Comparison of ENCODE assay signal across 9 cellular contexts in the genomic region with DNA sequence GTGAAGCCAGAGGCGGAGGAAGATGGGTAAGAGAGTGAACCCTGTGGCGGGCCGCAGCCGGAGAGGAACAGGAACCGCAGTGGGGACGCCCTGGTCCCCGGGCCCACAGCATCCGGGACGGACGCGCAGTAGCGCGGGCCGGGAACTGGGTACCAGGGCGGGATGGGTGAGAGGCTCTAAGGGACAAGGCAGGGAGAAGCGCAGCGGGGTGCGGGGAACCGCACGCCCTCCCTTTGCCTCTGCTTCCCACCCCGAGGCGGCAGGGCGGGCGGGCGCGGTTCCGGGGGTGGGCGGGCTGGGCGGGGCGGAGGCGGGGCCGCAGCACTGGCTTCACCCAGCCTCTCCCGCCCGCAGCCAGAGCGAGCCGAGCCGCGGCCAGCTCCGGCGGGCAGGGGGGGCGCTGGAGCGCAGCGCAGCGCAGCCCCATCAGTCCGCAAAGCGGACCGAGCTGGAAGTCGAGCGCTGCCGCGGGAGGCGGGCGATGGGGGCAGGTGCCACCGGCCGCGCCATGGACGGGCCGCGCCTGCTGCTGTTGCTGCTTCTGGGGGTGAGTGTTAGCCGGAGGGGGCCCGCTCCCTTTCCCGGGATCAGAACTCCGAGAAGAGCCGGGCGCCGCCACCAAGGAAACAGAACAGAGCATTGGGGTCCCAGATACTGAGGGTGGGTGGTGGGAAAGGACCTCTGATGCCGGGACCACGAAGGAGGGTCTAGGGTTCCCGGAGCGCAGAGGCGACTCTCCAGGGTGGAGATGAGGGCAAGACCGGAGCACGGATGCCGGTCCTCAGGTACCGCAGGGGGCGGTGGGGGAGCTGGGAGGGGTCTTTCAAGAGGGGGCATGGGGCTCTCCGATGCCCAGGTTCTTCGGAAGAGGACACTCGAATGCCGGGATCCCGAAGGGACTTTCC. TPM values are rescaled to one million over a fixed set of nuclear protein-coding genes. Genes with fewer than 3 reads are reported as not detected.
DNase-seq lines count a peak whose midpoint lies in the region; ATAC-seq, FAIRE-seq and TF ChIP-seq lines count a peak whose summit lies in the region.
"Had no signal": no experiment of that assay in that cellular context is flagged by ENCODE, and none has a peak within 500 bp of the region (broad histone marks: within the 10 kb centered on the region; RNA-seq: fewer than 3 reads in every experiment).

A gene with protein sequence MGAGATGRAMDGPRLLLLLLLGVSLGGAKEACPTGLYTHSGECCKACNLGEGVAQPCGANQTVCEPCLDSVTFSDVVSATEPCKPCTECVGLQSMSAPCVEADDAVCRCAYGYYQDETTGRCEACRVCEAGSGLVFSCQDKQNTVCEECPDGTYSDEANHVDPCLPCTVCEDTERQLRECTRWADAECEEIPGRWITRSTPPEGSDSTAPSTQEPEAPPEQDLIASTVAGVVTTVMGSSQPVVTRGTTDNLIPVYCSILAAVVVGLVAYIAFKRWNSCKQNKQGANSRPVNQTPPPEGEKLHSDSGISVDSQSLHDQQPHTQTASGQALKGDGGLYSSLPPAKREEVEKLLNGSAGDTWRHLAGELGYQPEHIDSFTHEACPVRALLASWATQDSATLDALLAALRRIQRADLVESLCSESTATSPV (plus strand): TSS at position 357 of the 905 bp plus-strand sequence. CDS start 125 bp downstream, at position 482.

- H3K79me2 ChIP-seq in Loucy (ENCODE audit: insufficient read depth, low read length) = no peaks in the 10 kb centered on the region

- H3K4me2 ChIP-seq in Loucy (ENCODE audit: low read depth, low read length, poor library complexity, severe bottlenecking) = peak within 1 kb of the TSS; percentile 91

- ATAC-seq in HG03460 (IDR thresholded peaks at IDR 0.05; ENCODE audit: unreplicated experiment) = no peak

- H3K27me3 ChIP-seq in Loucy (ENCODE audit: insufficient read depth, low read length, poor library complexity, severe bottlenecking) = no peaks in the 10 kb centered on the region
- H3K27me3 ChIP-seq in bronchial epithelial cell (ENCODE audit: control insufficient read depth, insufficient read depth, low read length) = peaks cover 10% of the 10 kb centered on the region

- H3K4me3 ChIP-seq in Loucy (ENCODE audit: low read length, poor library complexity, severe bottlenecking) (peak within 1 kb of the TSS; percentile 72), bronchial epithelial cell (ENCODE audit: low read depth, low read length) (peak within 1 kb of the TSS; percentile 41), kidney (ENCODE audit: low read length in 2 of 2) (peak within 1 kb of the TSS in 1 of 2 donors; percentile 51)

- H3K9ac ChIP-seq in Loucy (ENCODE audit: low read depth, low read length, poor library complexity, severe bottlenecking) (peak within 1 kb of the TSS; percentile 65), kidney (ENCODE audit: low read length in 2 of 2) (peak within 1 kb of the TSS in 1 of 2 donors; percentile 19)

- TF ChIP-seq CTCF in Loucy (conservative IDR thresholded peaks at IDR 0.05; ENCODE audit: low read length) = 0 out of 2 replicates have a peak, but pooled peaks have one; percentile 28
- TF ChIP-seq CTCF in bronchial epithelial cell (IDR thresholded peaks at IDR 0.05; ENCODE audit: insufficient read depth, low read length, severe bottlenecking) = no peak
- TF ChIP-seq CTCF in kidney (IDR thresholded peaks at IDR 0.05; ENCODE audit: borderline replicate concordance, extremely low read depth, insufficient read depth) = no peak

- H4K20me1 ChIP-seq in Loucy (ENCODE audit: insufficient read depth, low read length, poor library complexity, severe bottlenecking) = no peaks in the 10 kb centered on the region

- FAIRE-seq in bronchial epithelial cell (lab: Jason Lieb, UNC) (no peak), kidney (lab: Jason Lieb, UNC) (no peak)
- FAIRE-seq: G401.6 had no signal

- H3F3A ChIP-seq in Loucy (ENCODE audit: low read depth) = no peaks in the 10 kb centered on the region

- H3K36me3 ChIP-seq in Loucy (ENCODE audit: insufficient read depth, low read length) (no peaks in the 10 kb centered on the region), bronchial epithelial cell (ENCODE audit: control insufficient read depth, insufficient read depth, low read length) (no peaks in the 10 kb centered on the region), kidney (ENCODE audit: control insufficient read depth in 1 of 2, insufficient read depth in 2 of 2, low read length in 2 of 2) (no peaks in the 10 kb centered on the region)

- H3K9me3 ChIP-seq in Loucy (ENCODE audit: insufficient read depth, low read depth, low read length) (no peaks in the 10 kb centered on the region), kidney (ENCODE audit: control insufficient read depth in 1 of 2, low read length in 2 of 2) (no peaks in the 10 kb centered on the region)

- H2AFZ ChIP-seq in Loucy (ENCODE audit: low read length) = peak within 1 kb of the TSS; percentile 88

- intact Hi-C loops in kidney (cut with DNase I) = loop anchor here (10.0 kb wide), 1 partner anchor 60 kb away; no protein-coding TSS in a partner anchor

- no peaks in the 10 kb centered on the region for H3K9me2 ChIP-seq in Loucy (replicated peaks; ENCODE audit: low read depth, low read length)

- DNase-seq in NCI-H1417 (lab: John Stamatoyannopoulos, UW) (peak in 2 of 3 experiments; percentile 70 to 75), NCI-H1417 treated with DMSO at 0.1 percent for 48 hours (lab: John Stamatoyannopoulos, UW) (no peak), T-helper 9 cell (peak; percentile 43), bronchial epithelial cell (ENCODE audit: low read depth) (peak; percentile 27), kidney (peak; percentile 82)
- DNase-seq in stimulated activated CD4-positive, alpha-beta T cell treated with anti-CD3 and anti-CD28 coated beads, Interleukin-1b, Interleukin-23, amount 100 ng/mL, for 4 hours (ENCODE audit: low read depth in 2 of 2) = peak; percentile 25 to 45

- peaks cover 22% of the 10 kb centered on the region for H3K4me1 ChIP-seq in Loucy (ENCODE audit: insufficient read depth, low read length, poor library complexity, severe bottlenecking)
- peaks cover 0 to 20% of the 10 kb centered on the region in 2 donors for H3K4me1 ChIP-seq in kidney (ENCODE audit: control insufficient read depth in 1 of 2, insufficient read depth in 1 of 2, low read depth in 1 of 2, low read length in 2 of 2)

- H3K27ac ChIP-seq in kidney (ENCODE audit: low read depth in 2 of 2, low read length in 2 of 2) = no peak within 1 kb of the TSS

RNA-seq across cellular contexts. Expression of the gene that starts here (rescaled TPM):
- total RNA-seq in bronchial epithelial cell = 0.53 and 4.5 TPM in 2 replicates
- total RNA-seq in kidney = 13.2 TPM
- polyA plus RNA-seq in kidney (ENCODE audit: insufficient read depth, low read depth, low replicate concordance) = 9.4 TPM
